Comparison of ENCODE assay signal across 21 cellular contexts in the genomic region with DNA sequence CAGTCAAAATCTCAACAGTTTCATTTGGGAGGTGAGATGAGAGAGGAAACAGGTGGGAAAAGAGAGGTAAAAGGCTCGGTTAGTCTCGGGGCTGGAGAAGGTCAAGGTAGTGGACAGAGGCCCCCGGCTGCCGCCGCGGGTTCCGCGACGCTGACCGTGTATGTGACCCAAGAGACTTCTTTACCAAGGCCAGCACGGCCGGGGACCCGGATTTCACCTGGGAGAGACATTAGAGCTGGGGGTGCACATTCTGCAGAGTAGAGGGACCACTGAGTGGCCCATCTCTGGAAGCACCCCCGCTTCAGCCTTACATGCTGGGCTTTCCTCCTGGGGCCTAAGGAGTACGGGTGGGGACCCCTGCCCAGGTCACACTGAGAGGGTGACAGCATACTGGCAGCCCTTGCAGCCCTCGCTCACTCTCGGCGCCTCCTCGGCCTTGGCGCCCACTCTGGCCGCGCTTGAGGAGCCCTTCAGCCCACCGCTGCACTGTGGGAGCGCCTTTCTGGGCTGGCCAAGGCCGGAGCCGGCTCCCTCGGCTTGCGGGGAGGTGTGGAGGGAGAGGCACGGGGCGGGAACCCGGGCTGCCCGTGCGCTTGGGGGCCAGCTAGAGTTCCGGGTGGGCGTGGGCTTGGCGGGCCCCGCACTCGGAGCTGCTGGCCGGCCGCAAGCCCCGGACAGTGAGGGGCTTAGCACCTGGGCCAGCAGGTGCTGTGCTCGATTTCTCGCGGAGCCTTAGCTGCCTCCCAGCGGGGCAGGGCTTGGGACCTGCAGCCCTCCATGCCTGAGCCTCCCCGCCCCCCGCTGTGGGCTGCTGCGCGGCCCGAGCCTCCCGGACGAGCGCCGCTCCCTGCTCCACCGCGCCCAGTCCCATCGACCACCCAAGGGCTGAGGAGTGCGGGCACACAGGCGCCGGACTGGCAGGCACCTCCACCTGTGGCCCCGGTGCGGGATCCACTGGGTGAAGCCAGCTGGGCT. TPM values are rescaled to one million over a fixed set of nuclear protein-coding genes. Genes with fewer than 3 reads are reported as not detected.
DNase-seq lines count a peak whose midpoint lies in the region; ATAC-seq and TF ChIP-seq lines count a peak whose summit lies in the region.
"Had no signal": no experiment of that assay in that cellular context is flagged by ENCODE, and none has a peak within 500 bp of the region (broad histone marks: within the 10 kb centered on the region; RNA-seq: fewer than 3 reads in every experiment).

No MANE protein-coding gene starts in this region.

- no peaks in the 10 kb centered on the region for H3K36me3 ChIP-seq in CD8-positive, alpha-beta T cell (ENCODE audit: insufficient read depth, low read length)
- H3K36me3 ChIP-seq in A673 (ENCODE audit: insufficient read depth, low read length, poor library complexity, severe bottlenecking): no peaks in the 10 kb centered on the region
- H3K36me3 ChIP-seq: SJCRH30 had no signal

- DNase-seq in CD8-positive, alpha-beta T cell: no peak
- DNase-seq in chondrocyte (ENCODE audit: low spot score) (peak; percentile 83), NCI-H345 (lab: John Stamatoyannopoulos, UW) (no peak), A673 (ENCODE audit: low spot score) (no peak), DMS153 (lab: John Stamatoyannopoulos, UW) (no peak)
- DNase-seq: CD4-positive, CD25-positive, alpha-beta regulatory T cell; DMS53; Kasumi-1; NCI-H1092 treated with DMSO at 0.1 percent for 48 hours; NCI-H1436; NCI-H187; NCI-H2171 treated with DMSO at 0.1 percent for 48 hours; NCI-H524; NCI-H748 treated with DMSO at 0.1 percent for 48 hours; PC-9; SJCRH30 had no signal

- no peak overlapping the region for H3K4me3 Mint-ChIP-seq in CD8-positive, alpha-beta T cell
- H3K4me3 Mint-ChIP-seq in IgD-negative memory B cell: peak overlapping the region in 3 of 4 donors; percentile 12 to 86 (median 67)
- no peak overlapping the region for H3K4me3 Mint-ChIP-seq in chondrocyte (ENCODE audit: unreplicated experiment)
- peak overlapping the region; percentile 16 for H3K4me3 Mint-ChIP-seq in stimulated activated memory B cell treated with anti-CD40 and anti-IgM and Interleukin-4, amounts not matched to agents 10 μg/mL and 1 μg/mL and 100 μg/mL, for 72 hours
- H3K4me3 Mint-ChIP-seq: CD4-positive, CD25-positive, alpha-beta regulatory T cell had no signal

- H3K27ac ChIP-seq in CD8-positive, alpha-beta T cell (ENCODE audit: low read depth, low read length): no peak overlapping the region
- no peak overlapping the region for H3K27ac ChIP-seq in A673 (ENCODE audit: low read depth, low read length, poor library complexity, severe bottlenecking)
- H3K27ac ChIP-seq: PC-9, SJCRH30 had no signal

- POLR2A ChIA-PET in CD8-positive, alpha-beta T cell (lab: Charles Lee): no interaction called here
- POLR2A ChIA-PET in A673 (lab: Charles Lee; ENCODE audit: low non-redundant PET): no interaction called here

- no peak overlapping the region for H3K4me3 ChIP-seq in CD8-positive, alpha-beta T cell (ENCODE audit: low read depth, low read length)
- H3K4me3 ChIP-seq in A673 (ENCODE audit: low read depth, low read length, poor library complexity, severe bottlenecking): no peak overlapping the region
- H3K4me3 ChIP-seq: PC-9, SJCRH30 had no signal

- no TSS peak for BruUV-seq in A673 (replicated peaks; lab: Mats Ljungman, UMichigan)

- peak overlapping the region; percentile 46 for H3K27ac Mint-ChIP-seq in CD8-positive, alpha-beta T cell
- H3K27ac Mint-ChIP-seq in IgD-negative memory B cell (peak overlapping the region in 2 of 3 donors; percentile 59 to 75), chondrocyte (ENCODE audit: unreplicated experiment) (no peak overlapping the region)
- H3K27ac Mint-ChIP-seq in stimulated activated memory B cell treated with anti-CD40 and anti-IgM and Interleukin-4, amounts not matched to agents 10 μg/mL and 1 μg/mL and 100 μg/mL, for 72 hours: peak overlapping the region; percentile 69
- H3K27ac Mint-ChIP-seq: CD4-positive, CD25-positive, alpha-beta regulatory T cell had no signal

- peaks cover 4% of the 10 kb centered on the region for H3K27me3 ChIP-seq in CD8-positive, alpha-beta T cell (ENCODE audit: insufficient read depth, low read length)
- no peaks in the 10 kb centered on the region for H3K27me3 ChIP-seq in A673 (replicated peaks; ENCODE audit: insufficient read depth, low read depth, low read length, poor library complexity)
- H3K27me3 ChIP-seq: SJCRH30 had no signal

- peaks cover 9% of the 10 kb centered on the region for H3K4me1 Mint-ChIP-seq in CD8-positive, alpha-beta T cell (ENCODE audit: low read depth)
- H3K4me1 Mint-ChIP-seq in IgD-negative memory B cell (peaks cover 22 to 30% (median 25%) of the 10 kb centered on the region in 3 donors), chondrocyte (ENCODE audit: low read depth) (no peaks in the 10 kb centered on the region)
- peaks cover 44% of the 10 kb centered on the region for H3K4me1 Mint-ChIP-seq in stimulated activated memory B cell treated with anti-CD40 and anti-IgM and Interleukin-4, amounts not matched to agents 10 μg/mL and 1 μg/mL and 100 μg/mL, for 72 hours

- CTCF ChIA-PET in CD8-positive, alpha-beta T cell (lab: Charles Lee): interaction anchor here (1.2 to 2.1 kb wide), 3 partner anchors 9 to 42 kb away, joined by 4 to 6 read pairs (median 5); a partner anchor contains a TSS
- CTCF ChIA-PET in A673 (lab: Charles Lee): no interaction called here

- no peaks in the 10 kb centered on the region for H3K9me3 Mint-ChIP-seq in CD8-positive, alpha-beta T cell
- H3K9me3 Mint-ChIP-seq in IgD-negative memory B cell (no peaks in the 10 kb centered on the region), chondrocyte (ENCODE audit: low read depth) (no peaks in the 10 kb centered on the region)
- no peaks in the 10 kb centered on the region for H3K9me3 Mint-ChIP-seq in stimulated activated memory B cell treated with anti-CD40 and anti-IgM and Interleukin-4, amounts not matched to agents 10 μg/mL and 1 μg/mL and 100 μg/mL, for 72 hours
- H3K9me3 Mint-ChIP-seq: CD4-positive, CD25-positive, alpha-beta regulatory T cell had no signal

- no peak for ATAC-seq in CD8-positive, alpha-beta T cell
- no peak for ATAC-seq in stimulated activated memory B cell treated with anti-CD40 and anti-IgM and Interleukin-4, amounts not matched to agents 10 μg/mL and 1 μg/mL and 100 μg/mL, for 72 hours
- ATAC-seq in GM18867 (IDR thresholded peaks at IDR 0.05; ENCODE audit: unreplicated experiment): no peak
- ATAC-seq: Right ventricle myocardium inferior, SK-N-SH treated with all-trans-retinoic acid at 6 μM for 48 hours had no signal

- no peaks in the 10 kb centered on the region for H3K9me3 ChIP-seq in CD8-positive, alpha-beta T cell (ENCODE audit: low read length)
- H3K9me3 ChIP-seq in A673 (ENCODE audit: low read depth, low read length, poor library complexity, severe bottlenecking): no peaks in the 10 kb centered on the region
- H3K9me3 ChIP-seq: SJCRH30 had no signal

- intact Hi-C loops in CD8-positive, alpha-beta T cell (cut with DNase I, micrococcal nuclease): no loop called here
- intact Hi-C loops in A673 (cut with micrococcal nuclease; ENCODE audit: unreplicated experiment): no loop called here

- H3K27me3 Mint-ChIP-seq in CD8-positive, alpha-beta T cell (ENCODE audit: low read depth): peaks cover 7% of the 10 kb centered on the region
- H3K27me3 Mint-ChIP-seq in IgD-negative memory B cell: peaks cover 13% of the 10 kb centered on the region
- peaks cover 14% of the 10 kb centered on the region for H3K27me3 Mint-ChIP-seq in chondrocyte (ENCODE audit: low read depth)
- H3K27me3 Mint-ChIP-seq in stimulated activated memory B cell treated with anti-CD40 and anti-IgM and Interleukin-4, amounts not matched to agents 10 μg/mL and 1 μg/mL and 100 μg/mL, for 72 hours: peaks cover 11% of the 10 kb centered on the region

- no peak for TF ChIP-seq CTCF in CD8-positive, alpha-beta T cell (IDR thresholded peaks at IDR 0.05)
- TF ChIP-seq CTCF in chondrocyte (IDR thresholded peaks at IDR 0.05): no peak
- no peak for TF ChIP-seq CTCF in A673 (conservative IDR thresholded peaks at IDR 0.05; ENCODE audit: low read depth, low read length)

- no peaks in the 10 kb centered on the region for H3K36me3 Mint-ChIP-seq in CD8-positive, alpha-beta T cell
- no peaks in the 10 kb centered on the region for H3K36me3 Mint-ChIP-seq in IgD-negative memory B cell
- H3K36me3 Mint-ChIP-seq in chondrocyte (ENCODE audit: low read depth): no peaks in the 10 kb centered on the region
- H3K36me3 Mint-ChIP-seq in stimulated activated memory B cell treated with anti-CD40 and anti-IgM and Interleukin-4, amounts not matched to agents 10 μg/mL and 1 μg/mL and 100 μg/mL, for 72 hours: no peaks in the 10 kb centered on the region
- H3K36me3 Mint-ChIP-seq: CD4-positive, CD25-positive, alpha-beta regulatory T cell had no signal

- peaks cover 15% of the 10 kb centered on the region for H3K4me1 ChIP-seq in CD8-positive, alpha-beta T cell (ENCODE audit: insufficient read depth, low read length)
- peaks cover 4% of the 10 kb centered on the region for H3K4me1 ChIP-seq in A673 (ENCODE audit: insufficient read depth, low read length, poor library complexity, severe bottlenecking)
- H3K4me1 ChIP-seq: SJCRH30 had no signal

RNA-seq across cellular contexts. Expression of a gene that starts 41.3 kb away (rescaled TPM):
- total RNA-seq in CD8-positive, alpha-beta T cell: 1,000 to 10,000 TPM; 4,188 to 4,224 TPM
- 3,703 TPM for polyA plus RNA-seq in IgD-negative memory B cell
- 960 to 1,087 TPM (median 972 TPM) in 3 replicates for total RNA-seq in chondrocyte
- 1,684 and 1,701 TPM in 2 replicates for total RNA-seq in A673 (2021)

Comparison
In these comparisons a context has a peak if more than half of its experiments do, and no peak if none do; other contexts are left out.
1. H3K4me3 Mint-ChIP-seq: peak in IgD-negative memory B cell (3 of 4) and stimulated activated memory B cell treated with anti-CD40 and anti-IgM and Interleukin-4, amounts not matched to agents 10 μg/mL and 1 μg/mL and 100 μg/mL, for 72 hours (single experiment); none in CD8-positive, alpha-beta T cell (single experiment) and chondrocyte (single experiment).